Comparison of ENCODE assay signal across 1 cellular context in the genomic region with DNA sequence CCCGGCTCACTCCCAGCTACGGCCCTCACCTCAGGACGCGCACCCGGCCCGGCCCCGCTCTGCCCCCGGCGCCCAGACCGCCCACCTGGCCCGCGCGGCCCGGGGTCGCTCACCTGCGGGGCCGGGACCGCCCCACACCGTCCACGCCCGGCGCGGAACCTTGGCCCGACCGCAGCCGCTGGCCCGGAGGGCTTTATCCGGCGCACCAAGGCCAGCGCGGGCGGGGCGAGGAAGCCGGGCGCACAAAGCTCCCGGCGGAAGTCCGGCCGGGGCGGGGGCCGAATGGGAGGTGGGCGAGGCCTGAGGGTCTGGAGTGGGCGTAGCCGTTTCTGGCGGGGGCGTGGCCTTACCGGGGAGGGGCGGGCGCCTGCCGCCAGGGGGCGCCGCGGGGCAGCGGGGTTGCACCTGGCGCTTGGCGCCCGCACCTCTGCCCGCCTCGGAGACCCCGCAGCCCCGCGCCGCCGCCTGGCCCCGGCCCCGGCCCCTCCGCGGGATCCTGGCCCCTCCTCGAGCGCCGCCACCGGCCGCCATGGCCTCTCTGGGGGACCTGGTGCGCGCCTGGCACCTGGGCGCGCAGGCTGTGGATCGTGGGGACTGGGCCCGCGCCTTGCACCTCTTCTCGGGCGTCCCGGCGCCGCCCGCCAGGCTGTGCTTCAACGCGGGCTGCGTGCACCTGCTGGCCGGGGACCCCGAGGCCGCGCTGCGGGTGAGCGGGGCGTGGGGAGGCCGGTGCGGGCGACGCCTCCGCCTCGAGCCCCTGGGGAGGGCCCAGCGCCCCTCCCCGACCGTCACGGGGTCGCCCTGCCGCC.
TF ChIP-seq lines count a peak whose summit lies in the region.

A gene with protein sequence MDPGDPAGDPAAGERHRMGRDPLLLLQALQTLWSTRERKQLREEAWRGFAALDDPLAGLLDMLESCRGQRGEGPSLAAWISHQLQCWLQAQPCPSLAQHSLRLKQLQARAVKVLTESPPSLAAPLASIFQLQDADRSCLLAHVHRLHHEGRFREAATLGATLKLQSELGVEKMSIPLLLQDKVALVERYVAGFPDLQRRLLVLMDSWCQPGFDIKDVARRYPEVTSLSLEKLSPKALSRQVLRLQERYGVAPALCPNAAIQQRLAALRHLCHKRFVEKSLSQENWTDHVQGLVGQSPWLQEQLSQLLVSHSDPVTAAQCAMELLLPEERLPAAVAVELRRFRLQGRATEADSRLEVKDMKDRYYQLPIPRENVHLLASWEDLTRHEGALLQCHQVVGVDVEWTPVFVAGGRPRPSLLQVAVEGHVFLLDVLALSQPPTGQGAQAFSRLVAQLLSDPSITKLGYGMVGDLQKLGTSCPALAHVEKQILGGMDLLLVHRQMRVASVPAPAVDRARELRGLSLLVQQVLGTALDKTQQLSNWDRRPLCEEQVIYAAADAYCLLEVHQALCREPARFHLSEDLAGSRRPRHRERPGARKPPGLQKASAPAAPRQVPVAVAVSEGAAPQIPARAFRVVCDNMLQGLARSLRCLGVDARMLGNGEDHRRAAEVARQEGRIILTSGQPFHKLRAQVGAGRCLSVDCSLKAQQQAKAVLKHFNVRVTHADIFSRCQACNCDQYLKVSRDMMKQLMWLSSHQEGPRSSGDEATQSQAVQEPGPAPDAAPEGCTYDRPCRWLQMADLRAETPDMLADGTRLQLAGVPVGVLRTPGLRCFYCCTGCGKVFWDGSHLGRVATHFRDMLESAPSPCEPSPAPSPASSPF (minus strand): TSS at position 162 of the 809 bp plus-strand sequence. CDS start 27,805 bp downstream, outside the sequence.
A gene with protein sequence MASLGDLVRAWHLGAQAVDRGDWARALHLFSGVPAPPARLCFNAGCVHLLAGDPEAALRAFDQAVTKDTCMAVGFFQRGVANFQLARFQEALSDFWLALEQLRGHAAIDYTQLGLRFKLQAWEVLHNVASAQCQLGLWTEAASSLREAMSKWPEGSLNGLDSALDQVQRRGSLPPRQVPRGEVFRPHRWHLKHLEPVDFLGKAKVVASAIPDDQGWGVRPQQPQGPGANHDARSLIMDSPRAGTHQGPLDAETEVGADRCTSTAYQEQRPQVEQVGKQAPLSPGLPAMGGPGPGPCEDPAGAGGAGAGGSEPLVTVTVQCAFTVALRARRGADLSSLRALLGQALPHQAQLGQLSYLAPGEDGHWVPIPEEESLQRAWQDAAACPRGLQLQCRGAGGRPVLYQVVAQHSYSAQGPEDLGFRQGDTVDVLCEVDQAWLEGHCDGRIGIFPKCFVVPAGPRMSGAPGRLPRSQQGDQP (plus strand): TSS at position 393 of the 809 bp plus-strand sequence. CDS start 137 bp downstream, at position 530.

TF ChIP-seq in HepG2, 621 proteins besides CTCF, POLR2A, EP300 and RAD21 (continued from another document and continues in another):
- TF ChIP-seq, protein P1, sequence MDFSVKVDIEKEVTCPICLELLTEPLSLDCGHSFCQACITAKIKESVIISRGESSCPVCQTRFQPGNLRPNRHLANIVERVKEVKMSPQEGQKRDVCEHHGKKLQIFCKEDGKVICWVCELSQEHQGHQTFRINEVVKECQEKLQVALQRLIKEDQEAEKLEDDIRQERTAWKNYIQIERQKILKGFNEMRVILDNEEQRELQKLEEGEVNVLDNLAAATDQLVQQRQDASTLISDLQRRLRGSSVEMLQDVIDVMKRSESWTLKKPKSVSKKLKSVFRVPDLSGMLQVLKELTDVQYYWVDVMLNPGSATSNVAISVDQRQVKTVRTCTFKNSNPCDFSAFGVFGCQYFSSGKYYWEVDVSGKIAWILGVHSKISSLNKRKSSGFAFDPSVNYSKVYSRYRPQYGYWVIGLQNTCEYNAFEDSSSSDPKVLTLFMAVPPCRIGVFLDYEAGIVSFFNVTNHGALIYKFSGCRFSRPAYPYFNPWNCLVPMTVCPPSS (IDR thresholded peaks at IDR 0.05): no peak
- TF ChIP-seq, protein P2, sequence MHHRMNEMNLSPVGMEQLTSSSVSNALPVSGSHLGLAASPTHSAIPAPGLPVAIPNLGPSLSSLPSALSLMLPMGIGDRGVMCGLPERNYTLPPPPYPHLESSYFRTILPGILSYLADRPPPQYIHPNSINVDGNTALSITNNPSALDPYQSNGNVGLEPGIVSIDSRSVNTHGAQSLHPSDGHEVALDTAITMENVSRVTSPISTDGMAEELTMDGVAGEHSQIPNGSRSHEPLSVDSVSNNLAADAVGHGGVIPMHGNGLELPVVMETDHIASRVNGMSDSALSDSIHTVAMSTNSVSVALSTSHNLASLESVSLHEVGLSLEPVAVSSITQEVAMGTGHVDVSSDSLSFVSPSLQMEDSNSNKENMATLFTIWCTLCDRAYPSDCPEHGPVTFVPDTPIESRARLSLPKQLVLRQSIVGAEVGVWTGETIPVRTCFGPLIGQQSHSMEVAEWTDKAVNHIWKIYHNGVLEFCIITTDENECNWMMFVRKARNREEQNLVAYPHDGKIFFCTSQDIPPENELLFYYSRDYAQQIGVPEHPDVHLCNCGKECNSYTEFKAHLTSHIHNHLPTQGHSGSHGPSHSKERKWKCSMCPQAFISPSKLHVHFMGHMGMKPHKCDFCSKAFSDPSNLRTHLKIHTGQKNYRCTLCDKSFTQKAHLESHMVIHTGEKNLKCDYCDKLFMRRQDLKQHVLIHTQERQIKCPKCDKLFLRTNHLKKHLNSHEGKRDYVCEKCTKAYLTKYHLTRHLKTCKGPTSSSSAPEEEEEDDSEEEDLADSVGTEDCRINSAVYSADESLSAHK (CRISPR knock-in tag; IDR thresholded peaks at IDR 0.05; ENCODE audit: borderline replicate concordance): no peak
- TF ChIP-seq SAP130 (CRISPR knock-in tag; IDR thresholded peaks at IDR 0.05; ENCODE audit: low read depth) (peak; percentile 77), ZBTB1 (CRISPR knock-in tag; IDR thresholded peaks at IDR 0.05; ENCODE audit: borderline replicate concordance) (no peak), PCBP2 (optimal IDR thresholded peaks at IDR 0.05; ENCODE audit: low read depth, low read length, poor library complexity, severe bottlenecking) (no peak), ZNF382 (CRISPR knock-in tag; IDR thresholded peaks at IDR 0.05; ENCODE audit: borderline replicate concordance) (no peak), SUZ12 (IDR thresholded peaks at IDR 0.05; ENCODE audit: low read depth, low read length) (no peak), ZNF652 (CRISPR knock-in tag; IDR thresholded peaks at IDR 0.05; ENCODE audit: borderline replicate concordance, low read depth) (no peak), ZNF441 (CRISPR knock-in tag; IDR thresholded peaks at IDR 0.05; ENCODE audit: borderline replicate concordance) (0 out of 2 replicates have a peak, but pooled peaks have one; percentile 22), RBFOX2 (IDR thresholded peaks at IDR 0.05; ENCODE audit: low read depth, low read length) (peak; percentile 87), JDP2 (CRISPR knock-in tag; IDR thresholded peaks at IDR 0.05; ENCODE audit: borderline replicate concordance) (no peak), SIN3A (IDR thresholded peaks at IDR 0.05; ENCODE audit: borderline replicate concordance, low read depth, low read length) (peak; percentile 82; the same call in 1 of the 2 replicates), ZBTB21 (CRISPR knock-in tag; IDR thresholded peaks at IDR 0.05) (no peak), STAG1 (CRISPR knock-in tag; IDR thresholded peaks at IDR 0.05) (peak; percentile 30), ZBTB38 (CRISPR knock-in tag; IDR thresholded peaks at IDR 0.05) (peak; percentile 27; the same call in 1 of the 2 replicates), MTF2 (CRISPR knock-in tag; IDR thresholded peaks at IDR 0.05; ENCODE audit: borderline replicate concordance) (peak; percentile 84; the same call in 1 of the 2 replicates), MYC (CRISPR knock-in tag; IDR thresholded peaks at IDR 0.05; ENCODE audit: borderline replicate concordance) (peak; percentile 83), SRSF1 (optimal IDR thresholded peaks at IDR 0.05; ENCODE audit: low read depth, low read length) (no peak), RBM39 (IDR thresholded peaks at IDR 0.05; ENCODE audit: low read depth, low read length, poor library complexity, severe bottlenecking) (peak; percentile 4), AHR (CRISPR knock-in tag; IDR thresholded peaks at IDR 0.05) (no peak), SALL2 (CRISPR knock-in tag; IDR thresholded peaks at IDR 0.05) (peak; percentile 91), NAIF1 (CRISPR knock-in tag; IDR thresholded peaks at IDR 0.05; ENCODE audit: borderline replicate concordance) (no peak), PRPF4 (IDR thresholded peaks at IDR 0.05; ENCODE audit: low read depth, low read length, poor library complexity, severe bottlenecking) (no peak), IKZF1 (IDR thresholded peaks at IDR 0.05) (no peak), ZNF20 (CRISPR knock-in tag; IDR thresholded peaks at IDR 0.05) (no peak), SRSF9 (IDR thresholded peaks at IDR 0.05; ENCODE audit: borderline replicate concordance, insufficient read depth, low read depth, low read length, poor library complexity, severe bottlenecking) (no peak), PAF1 (CRISPR knock-in tag; IDR thresholded peaks at IDR 0.05) (no peak), CHD4 (IDR thresholded peaks at IDR 0.05; ENCODE audit: borderline replicate concordance, low read length) (no peak), CBX2 (IDR thresholded peaks at IDR 0.05; ENCODE audit: low read depth, low read length) (no peak), CBX2 (CRISPR knock-in tag; IDR thresholded peaks at IDR 0.05; ENCODE audit: low read depth) (no peak)
- TF ChIP-seq, protein P3, sequence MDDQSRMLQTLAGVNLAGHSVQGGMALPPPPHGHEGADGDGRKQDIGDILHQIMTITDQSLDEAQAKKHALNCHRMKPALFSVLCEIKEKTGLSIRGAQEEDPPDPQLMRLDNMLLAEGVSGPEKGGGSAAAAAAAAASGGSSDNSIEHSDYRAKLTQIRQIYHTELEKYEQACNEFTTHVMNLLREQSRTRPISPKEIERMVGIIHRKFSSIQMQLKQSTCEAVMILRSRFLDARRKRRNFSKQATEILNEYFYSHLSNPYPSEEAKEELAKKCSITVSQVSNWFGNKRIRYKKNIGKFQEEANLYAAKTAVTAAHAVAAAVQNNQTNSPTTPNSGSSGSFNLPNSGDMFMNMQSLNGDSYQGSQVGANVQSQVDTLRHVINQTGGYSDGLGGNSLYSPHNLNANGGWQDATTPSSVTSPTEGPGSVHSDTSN (CRISPR knock-in tag; IDR thresholded peaks at IDR 0.05; ENCODE audit: borderline replicate concordance): no peak
- TF ChIP-seq, protein P4, sequence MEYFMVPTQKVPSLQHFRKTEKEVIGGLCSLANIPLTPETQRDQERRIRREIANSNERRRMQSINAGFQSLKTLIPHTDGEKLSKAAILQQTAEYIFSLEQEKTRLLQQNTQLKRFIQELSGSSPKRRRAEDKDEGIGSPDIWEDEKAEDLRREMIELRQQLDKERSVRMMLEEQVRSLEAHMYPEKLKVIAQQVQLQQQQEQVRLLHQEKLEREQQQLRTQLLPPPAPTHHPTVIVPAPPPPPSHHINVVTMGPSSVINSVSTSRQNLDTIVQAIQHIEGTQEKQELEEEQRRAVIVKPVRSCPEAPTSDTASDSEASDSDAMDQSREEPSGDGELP (IDR thresholded peaks at IDR 0.05; ENCODE audit: borderline replicate concordance, low read depth): peak; percentile 10; the same call in 1 of the 2 replicates
- TF ChIP-seq, protein P5, sequence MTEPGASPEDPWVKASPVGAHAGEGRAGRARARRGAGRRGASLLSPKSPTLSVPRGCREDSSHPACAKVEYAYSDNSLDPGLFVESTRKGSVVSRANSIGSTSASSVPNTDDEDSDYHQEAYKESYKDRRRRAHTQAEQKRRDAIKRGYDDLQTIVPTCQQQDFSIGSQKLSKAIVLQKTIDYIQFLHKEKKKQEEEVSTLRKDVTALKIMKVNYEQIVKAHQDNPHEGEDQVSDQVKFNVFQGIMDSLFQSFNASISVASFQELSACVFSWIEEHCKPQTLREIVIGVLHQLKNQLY (CRISPR knock-in tag; IDR thresholded peaks at IDR 0.05): no peak
- TF ChIP-seq, protein P6, sequence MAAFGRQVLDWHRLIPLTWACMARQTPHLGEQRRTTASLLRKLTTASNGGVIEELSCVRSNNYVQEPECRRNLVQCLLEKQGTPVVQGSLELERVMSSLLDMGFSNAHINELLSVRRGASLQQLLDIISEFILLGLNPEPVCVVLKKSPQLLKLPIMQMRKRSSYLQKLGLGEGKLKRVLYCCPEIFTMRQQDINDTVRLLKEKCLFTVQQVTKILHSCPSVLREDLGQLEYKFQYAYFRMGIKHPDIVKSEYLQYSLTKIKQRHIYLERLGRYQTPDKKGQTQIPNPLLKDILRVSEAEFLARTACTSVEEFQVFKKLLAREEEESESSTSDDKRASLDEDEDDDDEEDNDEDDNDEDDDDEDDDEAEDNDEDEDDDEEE (CRISPR knock-in tag; IDR thresholded peaks at IDR 0.05): no peak
- TF ChIP-seq, protein P7, sequence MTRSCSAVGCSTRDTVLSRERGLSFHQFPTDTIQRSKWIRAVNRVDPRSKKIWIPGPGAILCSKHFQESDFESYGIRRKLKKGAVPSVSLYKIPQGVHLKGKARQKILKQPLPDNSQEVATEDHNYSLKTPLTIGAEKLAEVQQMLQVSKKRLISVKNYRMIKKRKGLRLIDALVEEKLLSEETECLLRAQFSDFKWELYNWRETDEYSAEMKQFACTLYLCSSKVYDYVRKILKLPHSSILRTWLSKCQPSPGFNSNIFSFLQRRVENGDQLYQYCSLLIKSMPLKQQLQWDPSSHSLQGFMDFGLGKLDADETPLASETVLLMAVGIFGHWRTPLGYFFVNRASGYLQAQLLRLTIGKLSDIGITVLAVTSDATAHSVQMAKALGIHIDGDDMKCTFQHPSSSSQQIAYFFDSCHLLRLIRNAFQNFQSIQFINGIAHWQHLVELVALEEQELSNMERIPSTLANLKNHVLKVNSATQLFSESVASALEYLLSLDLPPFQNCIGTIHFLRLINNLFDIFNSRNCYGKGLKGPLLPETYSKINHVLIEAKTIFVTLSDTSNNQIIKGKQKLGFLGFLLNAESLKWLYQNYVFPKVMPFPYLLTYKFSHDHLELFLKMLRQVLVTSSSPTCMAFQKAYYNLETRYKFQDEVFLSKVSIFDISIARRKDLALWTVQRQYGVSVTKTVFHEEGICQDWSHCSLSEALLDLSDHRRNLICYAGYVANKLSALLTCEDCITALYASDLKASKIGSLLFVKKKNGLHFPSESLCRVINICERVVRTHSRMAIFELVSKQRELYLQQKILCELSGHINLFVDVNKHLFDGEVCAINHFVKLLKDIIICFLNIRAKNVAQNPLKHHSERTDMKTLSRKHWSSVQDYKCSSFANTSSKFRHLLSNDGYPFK (CRISPR knock-in tag; IDR thresholded peaks at IDR 0.05; ENCODE audit: borderline replicate concordance): peak; percentile 44; the same call in 1 of the 2 replicates
- TF ChIP-seq, protein P8, sequence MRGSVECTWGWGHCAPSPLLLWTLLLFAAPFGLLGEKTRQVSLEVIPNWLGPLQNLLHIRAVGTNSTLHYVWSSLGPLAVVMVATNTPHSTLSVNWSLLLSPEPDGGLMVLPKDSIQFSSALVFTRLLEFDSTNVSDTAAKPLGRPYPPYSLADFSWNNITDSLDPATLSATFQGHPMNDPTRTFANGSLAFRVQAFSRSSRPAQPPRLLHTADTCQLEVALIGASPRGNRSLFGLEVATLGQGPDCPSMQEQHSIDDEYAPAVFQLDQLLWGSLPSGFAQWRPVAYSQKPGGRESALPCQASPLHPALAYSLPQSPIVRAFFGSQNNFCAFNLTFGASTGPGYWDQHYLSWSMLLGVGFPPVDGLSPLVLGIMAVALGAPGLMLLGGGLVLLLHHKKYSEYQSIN (CRISPR knock-in tag; IDR thresholded peaks at IDR 0.05; ENCODE audit: borderline replicate concordance): no peak
- TF ChIP-seq, protein P9, sequence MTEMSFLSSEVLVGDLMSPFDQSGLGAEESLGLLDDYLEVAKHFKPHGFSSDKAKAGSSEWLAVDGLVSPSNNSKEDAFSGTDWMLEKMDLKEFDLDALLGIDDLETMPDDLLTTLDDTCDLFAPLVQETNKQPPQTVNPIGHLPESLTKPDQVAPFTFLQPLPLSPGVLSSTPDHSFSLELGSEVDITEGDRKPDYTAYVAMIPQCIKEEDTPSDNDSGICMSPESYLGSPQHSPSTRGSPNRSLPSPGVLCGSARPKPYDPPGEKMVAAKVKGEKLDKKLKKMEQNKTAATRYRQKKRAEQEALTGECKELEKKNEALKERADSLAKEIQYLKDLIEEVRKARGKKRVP (CRISPR knock-in tag; IDR thresholded peaks at IDR 0.05): peak in 1 of 2 experiments; percentile 37; a peak in 1 of 4 replicates
